ENCODE assay signal across 8 cellular contexts in the genomic region with DNA sequence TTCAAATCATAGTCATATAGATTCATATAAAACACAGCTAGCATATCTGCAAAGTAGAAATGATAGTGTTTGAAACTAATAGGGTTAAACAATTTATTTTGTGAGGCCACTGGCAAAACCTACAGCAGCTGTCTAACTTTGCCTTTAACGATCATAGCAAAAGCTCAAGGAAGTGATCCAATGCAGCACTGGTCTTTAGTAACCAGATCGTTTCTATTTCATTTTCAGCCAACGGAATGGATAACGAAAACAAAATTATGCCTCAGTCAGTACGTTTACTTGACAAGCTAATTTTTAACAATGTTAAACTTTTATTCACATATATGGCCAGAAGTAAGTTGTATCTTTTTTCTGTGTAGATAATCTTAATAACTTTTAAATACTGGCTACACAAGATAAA. TPM values are rescaled to one million over a fixed set of nuclear protein-coding genes. Genes with fewer than 3 reads are reported as not detected.
A peak's percentile ranks its signal among the peaks of the same experiment; 100 is the strongest.
DNase-seq lines count a peak whose midpoint lies in the region; ATAC-seq and TF ChIP-seq lines count a peak whose summit lies in the region.

No MANE protein-coding gene starts in this region.

- ATAC-seq in activated T-cell treated with anti-CD3 and anti-CD28 coated beads, Interleukin-2, amount 50 U/mL, for 72 hours (replicated peaks in 1 of 2), result peak; percentile 67 to 70
- ATAC-seq in HG03103 (IDR thresholded peaks at IDR 0.05; ENCODE audit: low read depth, unreplicated experiment) (peak; percentile 87), sciatic nerve (peak; percentile 63)

- H3K9me3 Mint-ChIP-seq in activated T-cell treated with anti-CD3 and anti-CD28 coated beads, Interleukin-2, amount 50 U/mL, for 72 hours, result no peaks in the 10 kb centered on the region
- no peaks in the 10 kb centered on the region for H3K9me3 Mint-ChIP-seq in brain

- peaks cover 86% of the 10 kb centered on the region for H3K4me1 Mint-ChIP-seq in activated T-cell treated with anti-CD3 and anti-CD28 coated beads, Interleukin-2, amount 50 U/mL, for 72 hours (ENCODE audit: low read depth)
- peaks cover 89% of the 10 kb centered on the region for H3K4me1 Mint-ChIP-seq in brain

- H3K36me3 Mint-ChIP-seq in activated T-cell treated with anti-CD3 and anti-CD28 coated beads, Interleukin-2, amount 50 U/mL, for 72 hours (ENCODE audit: insufficient read depth in 2 of 2), result no peaks in the 10 kb centered on the region
- H3K36me3 Mint-ChIP-seq in brain, result peaks cover 22% of the 10 kb centered on the region

- intact Hi-C loops in sciatic nerve (cut with DNase I), result no loop called here

- H3K4me3 Mint-ChIP-seq in activated T-cell treated with anti-CD3 and anti-CD28 coated beads, Interleukin-2, amount 50 U/mL, for 72 hours, result peak overlapping the region; percentile 73 to 87
- peak overlapping the region; percentile 48 to 76 (median 69) for H3K4me3 Mint-ChIP-seq in brain

- in situ Hi-C loops in ACHN (cut with HindIII; ENCODE audit: low pct_ligation_motif_present, low pct_unique_long_range_greater_than_20kb, low sequenced_read_pairs), result no loop called here

- no peak for DNase-seq in activated T-cell treated with anti-CD3 and anti-CD28 coated beads, Interleukin-2, amount 50 U/mL, for 72 hours
- no peak for DNase-seq in activated T-cell treated with anti-CD3 and anti-CD28 coated beads, Interleukin-2, amount 50 U/mL, for 48 hours
- no peak for DNase-seq in sciatic nerve (ENCODE audit: low spot score)
- DNase-seq in HUDEP-2 (lab: John Stamatoyannopoulos, UW; ENCODE audit: unreplicated experiment in 76 of 76), result no peak
- DNase-seq in ACHN, result no peak
- no peak for DNase-seq in anterior cingulate cortex (lab: John Stamatoyannopoulos, UW)

- H3K27me3 Mint-ChIP-seq in activated T-cell treated with anti-CD3 and anti-CD28 coated beads, Interleukin-2, amount 50 U/mL, for 72 hours (ENCODE audit: low read depth), result no peaks in the 10 kb centered on the region
- H3K27me3 Mint-ChIP-seq in brain, result no peaks in the 10 kb centered on the region

- peak overlapping the region; percentile 93 for H3K27ac Mint-ChIP-seq in activated T-cell treated with anti-CD3 and anti-CD28 coated beads, Interleukin-2, amount 50 U/mL, for 72 hours
- H3K27ac Mint-ChIP-seq in brain, result peak overlapping the region in 2 of 5 experiments; percentile 43 to 72

- TF ChIP-seq CTCF in brain (conservative IDR thresholded peaks at IDR 0.05), result no peak

RNA-seq across cellular contexts. Expression of gene MLLT3, which starts 17.7 kb away (rescaled TPM):
- total RNA-seq in activated T-cell treated with anti-CD3 and anti-CD28 coated beads, Interleukin-2, amount 50 U/mL, for 72 hours, result 10 to 100 TPM; 40.0 to 47.5 TPM
- 29.4 TPM for polyA plus RNA-seq in brain (ENCODE audit: insufficient read depth, low read depth, low replicate concordance)
- 19.3 TPM for total RNA-seq in sciatic nerve
